In the genomic region with DNA sequence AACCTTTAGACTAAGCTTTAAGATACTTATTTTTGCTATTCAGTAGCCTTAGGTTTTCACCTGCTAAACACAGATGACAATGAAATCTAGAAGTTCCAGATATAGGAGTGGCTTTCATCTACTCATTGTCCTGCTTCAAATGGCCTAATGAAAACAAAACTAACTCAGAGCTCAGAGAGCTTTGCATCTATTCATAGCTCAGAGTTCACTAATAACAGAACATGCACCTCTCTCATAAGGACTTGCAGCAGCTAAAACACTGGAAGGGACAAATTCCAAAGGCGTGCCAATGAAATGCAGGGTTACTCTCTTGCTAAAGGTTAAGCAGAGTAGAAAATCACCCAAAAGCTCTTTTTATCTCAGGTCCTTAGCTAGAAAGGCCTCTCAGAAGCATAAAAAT, we compare ENCODE assay signal across 17 cellular contexts. TPM values are rescaled to one million over a fixed set of nuclear protein-coding genes. Genes with fewer than 3 reads are reported as not detected.
DNase-seq lines count a peak whose midpoint lies in the region; ATAC-seq and TF ChIP-seq lines count a peak whose summit lies in the region.
"Had no signal": no experiment of that assay in that cellular context is flagged by ENCODE, and none has a peak within 500 bp of the region (broad histone marks: within the 10 kb centered on the region; RNA-seq: fewer than 3 reads in every experiment).

No MANE protein-coding gene starts in this region.

- no peak overlapping the region for H3K4me3 ChIP-seq in left ventricle myocardium inferior
- H3K4me3 ChIP-seq: A549; BLaER1 treated with 17β-estradiol and CSF1 and Interleukin-3, amounts not matched to agents 10 nM and 100 nM; GM12878 had no signal

- peak overlapping the region; percentile 77 for H3K27ac ChIP-seq in left ventricle myocardium inferior (replicated peaks)
- H3K27ac ChIP-seq: A549; BLaER1 treated with 17β-estradiol and CSF1 and Interleukin-3, amounts not matched to agents 10 nM and 100 nM had no signal

- in situ Hi-C loops in GM13976 (cut with MboI; ENCODE audit: low sequenced_read_pairs, unreplicated experiment): no loop called here

- ATAC-seq in GM21360 (IDR thresholded peaks at IDR 0.05; ENCODE audit: unreplicated experiment) (peak; percentile 57), HG03095 (IDR thresholded peaks at IDR 0.05; ENCODE audit: unreplicated experiment) (peak; percentile 62), HG03457 (IDR thresholded peaks at IDR 0.05; ENCODE audit: unreplicated experiment) (no peak)
- no peak for ATAC-seq in activated CD8-positive, alpha-beta T cell treated with anti-CD3 and anti-CD28 coated beads, Interleukin-2, amount 10 ng/mL, durations not matched to agents 7 days and 5 days
- ATAC-seq: A549, GM12878 had no signal

- H3K36me3 ChIP-seq in left ventricle myocardium inferior: peaks cover 97% of the 10 kb centered on the region

- CTCF ChIA-PET in activated CD8-positive, alpha-beta T cell treated with anti-CD3 and anti-CD28 coated beads, Interleukin-2, amount 10 ng/mL, durations not matched to agents 7 days and 5 days (lab: Charles Lee): interaction anchor here (1.0 to 1.6 kb wide), 3 partner anchors 24 to 221 kb away, joined by 3 to 4 read pairs (median 3); a partner anchor contains a TSS

- H3K4me1 Mint-ChIP-seq in activated CD8-positive, alpha-beta T cell treated with anti-CD3 and anti-CD28 coated beads, Interleukin-2, amount 10 ng/mL, durations not matched to agents 7 days and 5 days (ENCODE audit: low read depth): no peaks in the 10 kb centered on the region

- H3K27ac Mint-ChIP-seq in activated CD8-positive, alpha-beta T cell treated with anti-CD3 and anti-CD28 coated beads, Interleukin-2, amount 10 ng/mL, durations not matched to agents 7 days and 5 days: no peak overlapping the region

- TF ChIP-seq CTCF in GM13976 (IDR thresholded peaks at IDR 0.05; ENCODE audit: borderline replicate concordance, control extremely low read depth, extremely low read depth, insufficient read depth, missing control alignments) (no peak), left ventricle myocardium inferior (IDR thresholded peaks at IDR 0.05; ENCODE audit: borderline replicate concordance) (no peak)

- no peak overlapping the region for H3K4me3 Mint-ChIP-seq in activated CD8-positive, alpha-beta T cell treated with anti-CD3 and anti-CD28 coated beads, Interleukin-2, amount 10 ng/mL, durations not matched to agents 7 days and 5 days

- intact Hi-C loops in left ventricle myocardium inferior (cut with micrococcal nuclease): no loop called here

- no peaks in the 10 kb centered on the region for H3K27me3 Mint-ChIP-seq in activated CD8-positive, alpha-beta T cell treated with anti-CD3 and anti-CD28 coated beads, Interleukin-2, amount 10 ng/mL, durations not matched to agents 7 days and 5 days (ENCODE audit: low read depth)

- POLR2A ChIA-PET in activated CD8-positive, alpha-beta T cell treated with anti-CD3 and anti-CD28 coated beads, Interleukin-2, amount 10 ng/mL, durations not matched to agents 7 days and 5 days (lab: Charles Lee): no interaction called here

- H3K4me1 ChIP-seq in left ventricle myocardium inferior: peaks cover 23% of the 10 kb centered on the region
- H3K4me1 ChIP-seq: A549 had no signal

- DNase-seq in GM13976 (ENCODE audit: low spot score) (peak; percentile 25), left ventricle myocardium inferior (no peak), activated gamma-delta T cell (lab: John Stamatoyannopoulos, UW) (no peak), NCI-H2171 treated with DMSO at 0.1 percent for 48 hours (lab: John Stamatoyannopoulos, UW) (no peak)
- DNase-seq in activated CD8-positive, alpha-beta T cell treated with anti-CD3 and anti-CD28 coated beads, Interleukin-2, amount 10 ng/mL, durations not matched to agents 7 days and 5 days: no peak
- DNase-seq: DMS79 treated with DMSO at 0.1 percent for 48 hours, KBM-7, NCI-H1417 treated with DMSO at 0.1 percent for 48 hours, NCI-H2029, NCI-H510A treated with DMSO at 0.1 percent for 48 hours, NCI-H82 had no signal

- no peaks in the 10 kb centered on the region for H3K9me3 ChIP-seq in left ventricle myocardium inferior (replicated peaks)
- H3K9me3 ChIP-seq: A549; BLaER1 treated with 17β-estradiol and CSF1 and Interleukin-3, amounts not matched to agents 10 nM and 100 nM had no signal

- no peaks in the 10 kb centered on the region for H3K9me3 Mint-ChIP-seq in activated CD8-positive, alpha-beta T cell treated with anti-CD3 and anti-CD28 coated beads, Interleukin-2, amount 10 ng/mL, durations not matched to agents 7 days and 5 days (ENCODE audit: insufficient read depth)

- peaks cover 65% of the 10 kb centered on the region for H3K36me3 Mint-ChIP-seq in activated CD8-positive, alpha-beta T cell treated with anti-CD3 and anti-CD28 coated beads, Interleukin-2, amount 10 ng/mL, durations not matched to agents 7 days and 5 days (ENCODE audit: low read depth)

- no peaks in the 10 kb centered on the region for H3K27me3 ChIP-seq in left ventricle myocardium inferior (ENCODE audit: low read depth)
- H3K27me3 ChIP-seq: BLaER1 treated with 17β-estradiol and CSF1 and Interleukin-3, amounts not matched to agents 10 nM and 100 nM had no signal

RNA-seq across cellular contexts. Expression of a gene that starts 29.0 kb away (rescaled TPM):
- total RNA-seq in left ventricle myocardium inferior: 10.7 TPM
- total RNA-seq in activated CD8-positive, alpha-beta T cell treated with anti-CD3 and anti-CD28 coated beads, Interleukin-2, amount 10 ng/mL, durations not matched to agents 7 days and 5 days: 1 to 10 TPM; 2.0 to 2.7 TPM

RNA-seq across cellular contexts. Expression of a gene that starts 41.2 kb away (rescaled TPM):
- 19.0 TPM for total RNA-seq in left ventricle myocardium inferior
- 10 to 100 TPM; 34.5 to 36.3 TPM for total RNA-seq in activated CD8-positive, alpha-beta T cell treated with anti-CD3 and anti-CD28 coated beads, Interleukin-2, amount 10 ng/mL, durations not matched to agents 7 days and 5 days

RNA-seq across cellular contexts. Expression of a gene that starts 41.5 kb away (rescaled TPM):
- total RNA-seq in left ventricle myocardium inferior: 12.6 TPM
- total RNA-seq in activated CD8-positive, alpha-beta T cell treated with anti-CD3 and anti-CD28 coated beads, Interleukin-2, amount 10 ng/mL, durations not matched to agents 7 days and 5 days: 10 to 100 TPM in 1 of 2 experiments, 1 to 10 TPM in 1; 9.5 to 10.2 TPM

Comparison
In these comparisons a context has a peak if more than half of its experiments do, and no peak if none do; other contexts are left out.
1. ATAC-seq: peak in GM21360 (single experiment) and HG03095 (single experiment); none in activated CD8-positive, alpha-beta T cell treated with anti-CD3 and anti-CD28 coated beads, Interleukin-2, amount 10 ng/mL, durations not matched to agents 7 days and 5 days (single experiment) and HG03457 (single experiment).